Comparison of ENCODE assay signal across 1 cellular context in the genomic region with DNA sequence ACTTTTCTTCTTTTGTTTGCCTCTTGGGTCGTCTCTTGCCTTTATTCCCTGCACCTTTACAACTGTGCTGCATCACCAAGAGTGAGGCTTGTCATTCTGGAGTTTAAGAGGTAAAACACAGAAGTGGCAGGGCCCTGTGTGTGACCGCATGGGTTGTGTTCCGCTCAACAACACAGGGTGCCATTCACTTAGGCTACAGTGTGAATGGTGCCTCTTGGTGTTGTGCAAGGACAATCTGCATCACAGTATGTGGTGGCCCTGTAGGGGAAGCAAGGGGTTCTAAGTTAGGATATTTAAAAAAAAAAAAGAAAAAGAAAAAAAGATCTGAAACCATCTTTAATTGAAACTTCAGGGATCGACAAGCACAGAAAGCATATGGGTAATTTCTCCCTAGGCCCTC.
TF ChIP-seq lines count a peak whose summit lies in the region.

No MANE protein-coding gene starts in this region.

TF ChIP-seq in IMR-90, 13 proteins besides CTCF, POLR2A, EP300 and RAD21 (continued from another document):
- TF ChIP-seq CEBPB (IDR thresholded peaks at IDR 0.05; ENCODE audit: low read depth, low read length): peak; percentile 27; the same call in 1 of the 2 replicates
